ENCODE assay signal across 8 cellular contexts in genomic region chr11:47524200-47524874, GRCh38. TPM values are rescaled to one million over a fixed set of nuclear protein-coding genes. Genes with fewer than 3 reads are reported as not detected.
DNase-seq lines count a peak whose midpoint lies in the region; ATAC-seq lines count a peak whose summit lies in the region.

No MANE protein-coding gene starts in this region.

- H3K9me3 Mint-ChIP-seq in activated T-helper 1 cell treated with anti-CD3 and anti-CD28 coated beads, Interleukin-12 subunit alpha, Interleukin-12 subunit beta, Interleukin-2, Interleukin-4 antibody, amounts not matched to agents 30 ng/mL and 10 ng/mL and 1 ng/mL, durations not matched to agents 14 hours and 24 hours and 36 hours, result no peaks in the 10 kb centered on the region

- peak; percentile 36 for ATAC-seq in HG02885 (IDR thresholded peaks at IDR 0.05; ENCODE audit: poor library complexity, unreplicated experiment)

- peaks cover 45% of the 10 kb centered on the region for H3K4me1 Mint-ChIP-seq in activated T-helper 1 cell treated with anti-CD3 and anti-CD28 coated beads, Interleukin-12 subunit alpha, Interleukin-12 subunit beta, Interleukin-2, Interleukin-4 antibody, amounts not matched to agents 30 ng/mL and 10 ng/mL and 1 ng/mL, durations not matched to agents 14 hours and 24 hours and 36 hours (ENCODE audit: low read depth)

- intact Hi-C loops in activated T-helper 1 cell treated with anti-CD3 and anti-CD28 coated beads, Interleukin-12 subunit alpha, Interleukin-12 subunit beta, Interleukin-2, Interleukin-4 antibody, amounts not matched to agents 30 ng/mL and 10 ng/mL and 1 ng/mL, durations not matched to agents 14 hours and 24 hours and 36 hours (cut with micrococcal nuclease), result loop anchor here (2.0 kb wide), 1 partner anchor 14 kb away; no protein-coding TSS in a partner anchor
- intact Hi-C loops in head of caudate nucleus (cut with DNase I), result no loop called here
- intact Hi-C loops in posterior cingulate gyrus (cut with DNase I), result no loop called here

- peak; percentile 21 for DNase-seq in AG20443 (ENCODE audit: low spot score)
- peak; percentile 22 for DNase-seq in activated T-helper 1 cell treated with anti-CD3 and anti-CD28 coated beads, Interleukin-12 subunit alpha, Interleukin-12 subunit beta, Interleukin-2, Interleukin-4 antibody, amounts not matched to agents 30 ng/mL and 10 ng/mL and 1 ng/mL, durations not matched to agents 14 hours and 24 hours and 36 hours (ENCODE audit: low spot score)
- peak in 37 of 42 donors; percentile 19 to 85 (median 55) for DNase-seq in head of caudate nucleus
- DNase-seq in posterior cingulate gyrus, result peak; percentile 13 to 93 (median 60)
- DNase-seq in SKM-1 (lab: John Stamatoyannopoulos, UW; ENCODE audit: unreplicated experiment), result no peak
- no peak for DNase-seq in GOT3 (lab: John Stamatoyannopoulos, UW)
- DNase-seq in GF-D8 (lab: John Stamatoyannopoulos, UW), result no peak

- H3K27me3 Mint-ChIP-seq in activated T-helper 1 cell treated with anti-CD3 and anti-CD28 coated beads, Interleukin-12 subunit alpha, Interleukin-12 subunit beta, Interleukin-2, Interleukin-4 antibody, amounts not matched to agents 30 ng/mL and 10 ng/mL and 1 ng/mL, durations not matched to agents 14 hours and 24 hours and 36 hours (ENCODE audit: insufficient read depth), result no peaks in the 10 kb centered on the region

- H3K36me3 Mint-ChIP-seq in activated T-helper 1 cell treated with anti-CD3 and anti-CD28 coated beads, Interleukin-12 subunit alpha, Interleukin-12 subunit beta, Interleukin-2, Interleukin-4 antibody, amounts not matched to agents 30 ng/mL and 10 ng/mL and 1 ng/mL, durations not matched to agents 14 hours and 24 hours and 36 hours (ENCODE audit: low read depth), result peaks cover 8% of the 10 kb centered on the region

- H3K27ac Mint-ChIP-seq in activated T-helper 1 cell treated with anti-CD3 and anti-CD28 coated beads, Interleukin-12 subunit alpha, Interleukin-12 subunit beta, Interleukin-2, Interleukin-4 antibody, amounts not matched to agents 30 ng/mL and 10 ng/mL and 1 ng/mL, durations not matched to agents 14 hours and 24 hours and 36 hours, result peak overlapping the region; percentile 89

- peak overlapping the region; percentile 54 for H3K4me3 Mint-ChIP-seq in activated T-helper 1 cell treated with anti-CD3 and anti-CD28 coated beads, Interleukin-12 subunit alpha, Interleukin-12 subunit beta, Interleukin-2, Interleukin-4 antibody, amounts not matched to agents 30 ng/mL and 10 ng/mL and 1 ng/mL, durations not matched to agents 14 hours and 24 hours and 36 hours

RNA-seq across cellular contexts. Expression of gene CELF1, which starts 28.6 kb away (rescaled TPM):
- 148 and 155 TPM in 2 replicates for total RNA-seq in activated T-helper 1 cell treated with anti-CD3 and anti-CD28 coated beads, Interleukin-12 subunit alpha, Interleukin-12 subunit beta, Interleukin-2, Interleukin-4 antibody, amounts not matched to agents 30 ng/mL and 10 ng/mL and 1 ng/mL, durations not matched to agents 14 hours and 24 hours and 36 hours

RNA-seq across cellular contexts. Expression of gene PTPMT1, which starts 41.1 kb away (rescaled TPM):
- 57.5 and 60.6 TPM in 2 replicates for total RNA-seq in activated T-helper 1 cell treated with anti-CD3 and anti-CD28 coated beads, Interleukin-12 subunit alpha, Interleukin-12 subunit beta, Interleukin-2, Interleukin-4 antibody, amounts not matched to agents 30 ng/mL and 10 ng/mL and 1 ng/mL, durations not matched to agents 14 hours and 24 hours and 36 hours

RNA-seq across cellular contexts. Expression of gene KBTBD4, which starts 54.4 kb away (rescaled TPM):
- total RNA-seq in activated T-helper 1 cell treated with anti-CD3 and anti-CD28 coated beads, Interleukin-12 subunit alpha, Interleukin-12 subunit beta, Interleukin-2, Interleukin-4 antibody, amounts not matched to agents 30 ng/mL and 10 ng/mL and 1 ng/mL, durations not matched to agents 14 hours and 24 hours and 36 hours, result 16.3 and 19.0 TPM in 2 replicates

RNA-seq across cellular contexts. Expression of gene NDUFS3, which starts 54.5 kb away (rescaled TPM):
- total RNA-seq in activated T-helper 1 cell treated with anti-CD3 and anti-CD28 coated beads, Interleukin-12 subunit alpha, Interleukin-12 subunit beta, Interleukin-2, Interleukin-4 antibody, amounts not matched to agents 30 ng/mL and 10 ng/mL and 1 ng/mL, durations not matched to agents 14 hours and 24 hours and 36 hours, result 148 and 152 TPM in 2 replicates

Comparison
In these comparisons a context has a peak if more than half of its experiments do, and no peak if none do; other contexts are left out.
1. DNase-seq: peak in AG20443 (single experiment), activated T-helper 1 cell treated with anti-CD3 and anti-CD28 coated beads, Interleukin-12 subunit alpha, Interleukin-12 subunit beta, Interleukin-2, Interleukin-4 antibody, amounts not matched to agents 30 ng/mL and 10 ng/mL and 1 ng/mL, durations not matched to agents 14 hours and 24 hours and 36 hours (single experiment), head of caudate nucleus (37 of 42) and posterior cingulate gyrus (10 of 10); none in SKM-1 (single experiment), GOT3 (single experiment) and GF-D8 (single experiment).